ENCODE assay signal across 16 cellular contexts in the genomic region with DNA sequence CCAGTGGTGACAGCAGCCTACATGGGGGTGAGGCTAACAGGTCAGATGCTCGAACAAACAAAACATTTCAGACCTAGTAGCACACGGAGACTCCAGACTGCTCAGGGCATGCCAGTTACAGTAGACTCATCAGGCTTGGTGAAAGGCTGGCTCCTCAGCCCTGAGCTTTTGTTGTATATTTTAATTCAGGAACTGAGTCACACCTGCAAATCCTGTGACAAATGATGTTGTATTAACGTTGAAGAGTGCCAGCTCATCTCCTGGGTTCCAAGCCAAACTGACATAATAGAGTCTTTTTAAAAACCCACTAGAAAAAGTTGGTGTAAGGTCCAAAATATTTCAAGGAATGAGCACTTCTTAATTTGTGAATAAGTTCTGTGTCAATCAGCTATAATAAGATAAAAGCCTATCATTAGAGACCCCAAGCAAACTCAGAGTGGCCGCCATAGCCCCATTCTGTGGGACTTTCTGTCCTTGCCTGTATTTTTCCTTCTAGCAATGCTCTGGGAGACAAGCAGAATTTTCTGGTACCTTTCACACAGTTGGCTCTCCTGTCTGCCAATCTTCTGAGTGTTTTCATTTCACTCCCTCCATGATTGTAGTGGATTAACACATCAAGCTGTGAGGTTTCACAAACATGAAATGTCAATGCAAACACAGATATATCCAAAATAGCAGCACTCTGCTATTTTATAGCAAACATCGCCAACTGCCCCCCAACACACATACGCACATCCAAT.
DNase-seq lines count a peak whose midpoint lies in the region; ATAC-seq lines count a peak whose summit lies in the region.
"Had no signal": no experiment of that assay in that cellular context is flagged by ENCODE, and none has a peak within 500 bp of the region (broad histone marks: within the 10 kb centered on the region; RNA-seq: fewer than 3 reads in every experiment).

No MANE protein-coding gene starts in this region.

- H3K4me1 Mint-ChIP-seq in stimulated activated effector memory CD8-positive, alpha-beta T cell treated with anti-CD3 and anti-CD28 coated beads, Interleukin-12 subunit alpha, Interleukin-12 subunit beta, amount 100 ng/mL, for 72 hours = no peaks in the 10 kb centered on the region
- H3K4me1 Mint-ChIP-seq: memory B cell had no signal

- no peaks in the 10 kb centered on the region for H3K36me3 Mint-ChIP-seq in stimulated activated effector memory CD8-positive, alpha-beta T cell treated with anti-CD3 and anti-CD28 coated beads, Interleukin-12 subunit alpha, Interleukin-12 subunit beta, amount 100 ng/mL, for 72 hours
- H3K36me3 Mint-ChIP-seq: activated naive CD8-positive, alpha-beta T cell; memory B cell had no signal

- DNase-seq in Caki2 (ENCODE audit: low read depth) = peak; percentile 56
- peak; percentile 4 for DNase-seq in NCI-H460 (ENCODE audit: extremely low read depth, low read depth)
- peak; percentile 93 for DNase-seq in dermis blood vessel endothelial cell
- DNase-seq in midbrain (lab: John Stamatoyannopoulos, UW) = peak; percentile 1
- DNase-seq in stimulated activated CD4-positive, alpha-beta T cell treated with anti-CD3 and anti-CD28 coated beads, Interleukin-12 subunit alpha, Interleukin-12 subunit beta, amount 100 ng/mL, for 4 hours = no peak
- no peak for DNase-seq in stimulated activated effector memory CD8-positive, alpha-beta T cell treated with anti-CD3 and anti-CD28 coated beads, Interleukin-12 subunit alpha, Interleukin-12 subunit beta, amount 100 ng/mL, for 72 hours (ENCODE audit: low spot score in 2 of 2)
- no peak for DNase-seq in NCI-H187 treated with DMSO at 0.1 percent for 48 hours (lab: John Stamatoyannopoulos, UW)
- DNase-seq: hypothalamus; NCI-H2029; Peyer's patch; stimulated activated CD4-positive, alpha-beta T cell treated with anti-CD3 and anti-CD28 coated beads, Interleukin-4, amount 100 ng/mL, for 4 hours had no signal

- in situ Hi-C loops in Caki2 (cut with HindIII; ENCODE audit: low pct_unique_long_range_greater_than_20kb, low sequenced_read_pairs) = no loop called here

- no peak for ATAC-seq in stimulated activated effector memory CD8-positive, alpha-beta T cell treated with anti-CD3 and anti-CD28 coated beads, Interleukin-12 subunit alpha, Interleukin-12 subunit beta, amount 100 ng/mL, for 72 hours
- no peak for ATAC-seq in GM21576 (IDR thresholded peaks at IDR 0.05; ENCODE audit: unreplicated experiment)

- no peak overlapping the region for H3K27ac Mint-ChIP-seq in stimulated activated effector memory CD8-positive, alpha-beta T cell treated with anti-CD3 and anti-CD28 coated beads, Interleukin-12 subunit alpha, Interleukin-12 subunit beta, amount 100 ng/mL, for 72 hours
- H3K27ac Mint-ChIP-seq: activated naive CD8-positive, alpha-beta T cell; dendritic cell treated with granulocyte-macrophage colony-stimulating factor and Interleukin-4, amounts not matched to agents 40 ng/mL and 50 ng/mL, for 4 days; memory B cell; stimulated activated naive CD8-positive, alpha-beta T cell treated with anti-CD3 and anti-CD28 coated beads, Interleukin-15, Interleukin-2, amounts not matched to agents 100 ng/mL and 50 ng/mL, for 24 hours had no signal

- H3K9me3 Mint-ChIP-seq in stimulated activated effector memory CD8-positive, alpha-beta T cell treated with anti-CD3 and anti-CD28 coated beads, Interleukin-12 subunit alpha, Interleukin-12 subunit beta, amount 100 ng/mL, for 72 hours = no peaks in the 10 kb centered on the region
- H3K9me3 Mint-ChIP-seq: dendritic cell treated with granulocyte-macrophage colony-stimulating factor and Interleukin-4, amounts not matched to agents 40 ng/mL and 50 ng/mL, for 4 days; stimulated activated naive CD8-positive, alpha-beta T cell treated with anti-CD3 and anti-CD28 coated beads, Interleukin-15, Interleukin-2, amounts not matched to agents 100 ng/mL and 50 ng/mL, for 24 hours had no signal

- no peak overlapping the region for H3K4me3 Mint-ChIP-seq in stimulated activated effector memory CD8-positive, alpha-beta T cell treated with anti-CD3 and anti-CD28 coated beads, Interleukin-12 subunit alpha, Interleukin-12 subunit beta, amount 100 ng/mL, for 72 hours
- H3K4me3 Mint-ChIP-seq: activated naive CD8-positive, alpha-beta T cell; dendritic cell treated with granulocyte-macrophage colony-stimulating factor and Interleukin-4, amounts not matched to agents 40 ng/mL and 50 ng/mL, for 4 days; memory B cell; stimulated activated naive CD8-positive, alpha-beta T cell treated with anti-CD3 and anti-CD28 coated beads, Interleukin-15, Interleukin-2, amounts not matched to agents 100 ng/mL and 50 ng/mL, for 24 hours had no signal

Comparison
In these comparisons a context has a peak if more than half of its experiments do, and no peak if none do; other contexts are left out.
1. DNase-seq: peak in Caki2 (single experiment), NCI-H460 (single experiment), dermis blood vessel endothelial cell (single experiment) and midbrain (single experiment); none in stimulated activated CD4-positive, alpha-beta T cell treated with anti-CD3 and anti-CD28 coated beads, Interleukin-12 subunit alpha, Interleukin-12 subunit beta, amount 100 ng/mL, for 4 hours (single experiment), stimulated activated effector memory CD8-positive, alpha-beta T cell treated with anti-CD3 and anti-CD28 coated beads, Interleukin-12 subunit alpha, Interleukin-12 subunit beta, amount 100 ng/mL, for 72 hours (0 of 2) and NCI-H187 treated with DMSO at 0.1 percent for 48 hours (single experiment).